In genomic region chr16:75090900-75091299, GRCh38 we compare ENCODE assay signal across 9 cellular contexts. TPM values are rescaled to one million over a fixed set of nuclear protein-coding genes. Genes with fewer than 3 reads are reported as not detected.
A peak's percentile ranks its signal among the peaks of the same experiment; 100 is the strongest.
DNase-seq lines count a peak whose midpoint lies in the region; ATAC-seq and TF ChIP-seq lines count a peak whose summit lies in the region.
"Not testable (repeated sequence)": the region's sequence is repeated elsewhere in the genome, so short reads cannot be mapped to it uniquely, and the experiment has no call there.
"Had no signal": no experiment of that assay in that cellular context is flagged by ENCODE, and none has a peak within 500 bp of the region (broad histone marks: within the 10 kb centered on the region; RNA-seq: fewer than 3 reads in every experiment).

No MANE protein-coding gene starts in this region.

- H3K18ac ChIP-seq in trophoblast cell (ENCODE audit: low read length), result not testable (repeated sequence)

- intact Hi-C loops in PC-3 (cut with micrococcal nuclease); upper lobe of right lung (cut with DNase I): not testable (repeated sequence)

- H2BK5ac ChIP-seq in trophoblast cell (ENCODE audit: low read depth, low read length, poor library complexity), result not testable (repeated sequence)

- not testable (repeated sequence) for H3K4ac ChIP-seq in trophoblast cell (ENCODE audit: low read depth, low read length)

- not testable (repeated sequence) for DNase-seq in DND-41
- DNase-seq in LoVo (ENCODE audit: low spot score) (peak; percentile 43), PC-3 (peak; percentile 62), amniotic epithelial cell (ENCODE audit: low read depth) (peak; percentile 46), epithelial cell of esophagus (ENCODE audit: low read depth) (peak; percentile 72), kidney tubule cell (ENCODE audit: low spot score) (peak; percentile 18), trophoblast cell (peak; percentile 89 to 96), upper lobe of right lung (peak; percentile 20)

- H3K23ac ChIP-seq in trophoblast cell (ENCODE audit: low read length), result not testable (repeated sequence)

- not testable (repeated sequence) for H3F3A ChIP-seq in PC-3 (ENCODE audit: low read length, unreplicated experiment)

- H3K9me2 ChIP-seq in PC-3 (replicated peaks; ENCODE audit: low read length), result not testable (repeated sequence)

- not testable (repeated sequence) for H2AK5ac ChIP-seq in trophoblast cell (ENCODE audit: low read length)

- peaks cover 57% of the 10 kb centered on the region for H4K20me1 ChIP-seq in DND-41 (ENCODE audit: insufficient read depth, low read length)
- not testable (repeated sequence) for H4K20me1 ChIP-seq in PC-3 (ENCODE audit: low read length)

- not testable (repeated sequence) for H3K9ac ChIP-seq in DND-41 (ENCODE audit: low read depth, low read length); PC-3 (ENCODE audit: low read length); trophoblast cell (ENCODE audit: low read length)

- peaks cover 62% of the 10 kb centered on the region for H3K36me3 ChIP-seq in DND-41 (ENCODE audit: insufficient read depth, low read length)
- H3K36me3 ChIP-seq in PC-3 (ENCODE audit: low read depth, low read length); upper lobe of right lung: not testable (repeated sequence)
- peaks cover 10 to 12% of the 10 kb centered on the region in 2 experiments for H3K36me3 ChIP-seq in trophoblast cell (ENCODE audit: control insufficient read depth in 1 of 2, insufficient read depth in 2 of 2, low read length in 2 of 2)

- not testable (repeated sequence) for H4K8ac ChIP-seq in trophoblast cell (ENCODE audit: low read depth, low read length)

- H2BK120ac ChIP-seq in trophoblast cell (ENCODE audit: insufficient read depth, low read length, poor library complexity), result not testable (repeated sequence)

- H2AFZ ChIP-seq in DND-41 (ENCODE audit: low read depth, low read length); PC-3 (ENCODE audit: low read length); trophoblast cell (ENCODE audit: insufficient read depth, low read length, poor library complexity): not testable (repeated sequence)

- H3K4me1 ChIP-seq in DND-41 (ENCODE audit: insufficient read depth, low read length) (peaks cover 78% of the 10 kb centered on the region), PC-3 (ENCODE audit: insufficient read depth, low read length) (peaks cover 15% of the 10 kb centered on the region), trophoblast cell (ENCODE audit: control insufficient read depth in 1 of 2, insufficient read depth in 2 of 2, low read length in 2 of 2) (peaks cover 19 to 37% of the 10 kb centered on the region in 2 experiments), upper lobe of right lung (peaks cover 32% of the 10 kb centered on the region)

- H4K91ac ChIP-seq in trophoblast cell (ENCODE audit: low read depth, low read length), result not testable (repeated sequence)

- peaks cover 12% of the 10 kb centered on the region for H3K79me1 ChIP-seq in trophoblast cell (ENCODE audit: low read length)

- H3K27me3 ChIP-seq in DND-41 (ENCODE audit: insufficient read depth, low read length, poor library complexity); PC-3 (ENCODE audit: low read length); trophoblast cell (ENCODE audit: insufficient read depth, low read length); upper lobe of right lung: not testable (repeated sequence)

- H3K27ac ChIP-seq in DND-41 (ENCODE audit: low read length), result peak overlapping the region; percentile 67; the same call in 1 of the 2 replicates
- H3K27ac ChIP-seq in PC-3 (ENCODE audit: low read length); trophoblast cell (ENCODE audit: low read depth, low read length); upper lobe of right lung: not testable (repeated sequence)

- not testable (repeated sequence) for H3K4me3 ChIP-seq in DND-41 (ENCODE audit: low read depth in 1 of 2, low read length in 2 of 2); PC-3 (ENCODE audit: low read length); epithelial cell of esophagus (ENCODE audit: low read length); trophoblast cell (ENCODE audit: low read depth, low read length); upper lobe of right lung

- H2BK12ac ChIP-seq in trophoblast cell (ENCODE audit: low read length), result not testable (repeated sequence)

- not testable (repeated sequence) for TF ChIP-seq CTCF in DND-41 (IDR thresholded peaks at IDR 0.05; ENCODE audit: borderline replicate concordance, extremely low read depth, low read length, poor library complexity, severe bottlenecking); PC-3 (conservative IDR thresholded peaks at IDR 0.05; ENCODE audit: low read depth, low read length); epithelial cell of esophagus (IDR thresholded peaks at IDR 0.05; ENCODE audit: insufficient read depth, low read depth, low read length, missing control alignments); upper lobe of right lung (IDR thresholded peaks at IDR 0.05)

- H3K79me2 ChIP-seq in DND-41 (ENCODE audit: insufficient read depth, low read length) (peaks cover 100% of the 10 kb centered on the region), PC-3 (ENCODE audit: low read length) (peaks cover 64% of the 10 kb centered on the region), trophoblast cell (ENCODE audit: control insufficient read depth, insufficient read depth, low read length, poor library complexity) (peaks cover 15% of the 10 kb centered on the region)

- not testable (repeated sequence) for H3K4me2 ChIP-seq in DND-41 (ENCODE audit: insufficient read depth, low read length); PC-3 (ENCODE audit: low read length); trophoblast cell (ENCODE audit: low read length)

- ATAC-seq in DND-41 (ENCODE audit: insufficient read depth, low read depth); upper lobe of right lung: not testable (repeated sequence)
- ATAC-seq in PC-3, result peak; percentile 40; the same call in 1 of the 2 replicates

- no CpG with 5 or more reads among the region's 6 CpGs for WGBS in trophoblast cell (ENCODE audit: extremely low coverage, insufficient coverage, insufficient read length)

- not testable (repeated sequence) for H4K12ac ChIP-seq in trophoblast cell (ENCODE audit: low read depth, low read length)

- POLR2A ChIA-PET in PC-3 (lab: Charles Lee; ENCODE audit: unreplicated experiment), result not testable (repeated sequence)

- not testable (repeated sequence) for H3K9me3 ChIP-seq in DND-41 (ENCODE audit: insufficient read depth, low read length, severe bottlenecking); PC-3 (ENCODE audit: low read length); trophoblast cell (ENCODE audit: insufficient read depth, low read depth, low read length); upper lobe of right lung

- CTCF ChIA-PET in PC-3 (lab: Charles Lee), result interaction anchor here (0.6 kb wide), 1 partner anchor 90 kb away, joined by 3 read pairs; no protein-coding TSS in a partner anchor

- not testable (repeated sequence) for BruUV-seq in PC-3 (replicated peaks; lab: Mats Ljungman, UMichigan)

- not testable (repeated sequence) for H3K14ac ChIP-seq in trophoblast cell (ENCODE audit: low read length)

RNA-seq across cellular contexts. Expression of gene LDHD, which starts 25.7 kb away (rescaled TPM):
- total RNA-seq in PC-3 (2014; rRNA removed) (3.1 and 3.7 TPM in 2 replicates), upper lobe of right lung (10.7 TPM)
- polyA plus RNA-seq in trophoblast cell (2013), result 0.08 and 0.15 TPM in 2 replicates
- total RNA-seq: B cell had no signal

RNA-seq across cellular contexts. Expression of gene ZFP1, which starts 57.4 kb away (rescaled TPM):
- total RNA-seq in PC-3 (2014; rRNA removed) (3.3 and 3.5 TPM in 2 replicates), upper lobe of right lung (9.8 TPM)
- polyA plus RNA-seq in trophoblast cell (2013), result 8.6 and 8.7 TPM in 2 replicates
